ENCODE assay signal across 8 cellular contexts in the genomic region with DNA sequence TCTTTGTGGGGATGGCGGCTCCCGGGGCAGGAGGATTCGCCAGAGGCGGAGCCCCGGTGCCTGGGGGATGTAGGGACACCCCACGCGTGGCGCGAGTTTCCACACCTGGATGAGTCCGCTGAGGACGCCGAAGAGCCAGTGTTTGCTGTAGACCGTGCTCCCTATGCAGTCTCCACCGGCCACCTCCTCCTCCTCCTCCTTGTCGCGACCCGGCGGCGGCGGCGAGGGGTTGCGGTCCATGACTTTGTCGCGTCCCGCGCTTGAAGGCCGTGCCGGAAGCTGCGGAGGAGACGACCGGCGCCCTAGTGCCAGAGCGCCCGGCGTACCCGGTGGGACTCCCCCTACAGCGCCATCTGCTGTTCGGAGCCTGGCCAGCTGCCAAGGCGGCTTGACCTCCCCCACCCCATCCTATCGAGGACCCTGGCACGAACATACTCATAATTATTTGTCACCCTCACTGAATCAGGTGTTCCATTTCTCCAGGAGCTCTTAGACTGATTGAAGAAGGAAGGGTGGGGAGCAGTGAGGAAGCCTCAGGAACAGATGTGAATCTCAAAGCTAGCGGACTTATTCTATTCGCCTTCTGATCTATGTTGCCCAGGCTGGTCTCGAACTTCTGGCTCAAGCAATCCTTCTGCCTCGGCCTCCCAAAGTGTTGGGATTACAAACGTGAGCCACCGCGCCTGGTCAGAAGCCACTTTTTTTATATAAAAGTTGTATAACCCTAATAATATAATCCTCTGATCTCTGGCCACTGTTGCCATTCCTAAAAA. TPM values are rescaled to one million over a fixed set of nuclear protein-coding genes. Genes with fewer than 3 reads are reported as not detected.
A peak's percentile ranks its signal among the peaks of the same experiment; 100 is the strongest.
DNase-seq lines count a peak whose midpoint lies in the region; ATAC-seq, FAIRE-seq and TF ChIP-seq lines count a peak whose summit lies in the region.

SAAL1 (minus strand) TSS at position 281 of the 773 bp plus-strand sequence; CDS start at position 240, 41 bp downstream.

- H3K36me3 Mint-ChIP-seq in activated naive CD4-positive, alpha-beta T cell treated with anti-CD3 and anti-CD28 coated beads, Interleukin-2, amount 50 U/mL, for 24 hours = peaks cover 11% of the 10 kb centered on the region

- peak within 1 kb of the TSS; percentile 95 for H3K4me3 Mint-ChIP-seq in activated naive CD4-positive, alpha-beta T cell treated with anti-CD3 and anti-CD28 coated beads, Interleukin-2, amount 50 U/mL, for 24 hours

- peaks cover 43% of the 10 kb centered on the region for H3K4me1 Mint-ChIP-seq in activated naive CD4-positive, alpha-beta T cell treated with anti-CD3 and anti-CD28 coated beads, Interleukin-2, amount 50 U/mL, for 24 hours

- no peaks in the 10 kb centered on the region for H3K9me3 Mint-ChIP-seq in activated naive CD4-positive, alpha-beta T cell treated with anti-CD3 and anti-CD28 coated beads, Interleukin-2, amount 50 U/mL, for 24 hours

- H3K27me3 Mint-ChIP-seq in activated naive CD4-positive, alpha-beta T cell treated with anti-CD3 and anti-CD28 coated beads, Interleukin-2, amount 50 U/mL, for 24 hours = no peaks in the 10 kb centered on the region

- H3K4me3 ChIP-seq in pancreas (peak within 1 kb of the TSS; percentile 74 to 100 (median 90)), thyroid gland (replicated peaks in 1 of 3) (peak within 1 kb of the TSS; percentile 64 to 98 (median 73))

- ATAC-seq in HG02571 (IDR thresholded peaks at IDR 0.05; ENCODE audit: unreplicated experiment) = peak; percentile 94
- peak; percentile 99 for ATAC-seq in SK-N-SH treated with all-trans-retinoic acid at 6 μM for 48 hours
- peak; percentile 96 for ATAC-seq in Right ventricle myocardium inferior
- ATAC-seq in pancreas = peak; percentile 98 to 100 (median 99)

- peaks cover 0 to 10% (median 0%) of the 10 kb centered on the region in 3 donors for H3K36me3 ChIP-seq in pancreas
- peaks cover 9 to 12% of the 10 kb centered on the region in 2 donors for H3K36me3 ChIP-seq in thyroid gland

- H3K9me3 ChIP-seq in pancreas = no peaks in the 10 kb centered on the region
- no peaks in the 10 kb centered on the region for H3K9me3 ChIP-seq in thyroid gland

- peak; percentile 82 for TF ChIP-seq POLR2A in GM10847 (IDR thresholded peaks at IDR 0.05; ENCODE audit: extremely low read depth, insufficient read length)
- TF ChIP-seq POLR2A in thyroid gland (IDR thresholded peaks at IDR 0.05) = peak in 1 of 2 donors; percentile 52

- FAIRE-seq in pancreas (lab: Jason Lieb, UNC) = no peak

- H3K27ac ChIP-seq in pancreas (no peak within 1 kb of the TSS), thyroid gland (peak within 1 kb of the TSS in 1 of 3 donors; percentile 60)

- peak within 1 kb of the TSS; percentile 93 for H3K27ac Mint-ChIP-seq in activated naive CD4-positive, alpha-beta T cell treated with anti-CD3 and anti-CD28 coated beads, Interleukin-2, amount 50 U/mL, for 24 hours

- DNase-seq in NAMALWA (ENCODE audit: low spot score) = peak; percentile 91
- peak; percentile 93 for DNase-seq in Right ventricle myocardium inferior (ENCODE audit: missing footprints)
- DNase-seq in pancreas = peak; percentile 77 to 96 (median 86)
- peak; percentile 84 to 87 for DNase-seq in thyroid gland

- no peaks in the 10 kb centered on the region for H3K27me3 ChIP-seq in pancreas
- no peaks in the 10 kb centered on the region for H3K27me3 ChIP-seq in thyroid gland

- 4 to 7% methylated on average over 34 to 48 of the region's 48 CpGs for WGBS in pancreas, 2 donors
- WGBS in thyroid gland, 2 donors = 18 to 20% methylated on average over 15 of the region's 48 CpGs

- peaks cover 0 to 7% (median 0%) of the 10 kb centered on the region in 3 donors for H3K4me1 ChIP-seq in pancreas
- H3K4me1 ChIP-seq in thyroid gland = peaks cover 0 to 10% of the 10 kb centered on the region in 2 donors

- intact Hi-C loops in Right ventricle myocardium inferior (cut with DNase I) (loop anchor here (5.0 kb wide), 1 partner anchor 114 kb away; no protein-coding TSS in a partner anchor), pancreas (cut with DNase I) (loop anchor here in 1 of 3 donors (10.0 kb wide), 1 partner anchor 111 kb away; no protein-coding TSS in a partner anchor), thyroid gland (cut with DNase I) (loop anchor here (10.0 kb wide), 1 partner anchor 91 kb away; the partner anchor contains the start of gene SERGEF)

- TF ChIP-seq CTCF in pancreas (IDR thresholded peaks at IDR 0.05) = peak in 3 of 4 donors; percentile 14 to 52 (median 50)
- TF ChIP-seq CTCF in thyroid gland (IDR thresholded peaks at IDR 0.05) = peak in 5 of 6 experiments; percentile 39 to 74 (median 48)

TF ChIP-seq in SK-N-SH treated with all-trans-retinoic acid at 6 μM for 48 hours, 23 proteins besides CTCF, POLR2A, EP300 and RAD21 (continues in another document):
- TF ChIP-seq ISL1 (CRISPR knock-in tag; IDR thresholded peaks at IDR 0.05) (no peak), CSDC2 (CRISPR knock-in tag; IDR thresholded peaks at IDR 0.05) (no peak), ZNF565 (CRISPR knock-in tag; conservative IDR thresholded peaks at IDR 0.05; ENCODE audit: low read depth) (no peak), TOX (CRISPR knock-in tag; IDR thresholded peaks at IDR 0.05; ENCODE audit: borderline replicate concordance) (no peak), BACH2 (CRISPR knock-in tag; IDR thresholded peaks at IDR 0.05; ENCODE audit: borderline replicate concordance) (no peak), ZNF8 (CRISPR knock-in tag; IDR thresholded peaks at IDR 0.05) (0 out of 2 replicates have a peak, but pooled peaks have one; percentile 5), OSR1 (CRISPR knock-in tag; IDR thresholded peaks at IDR 0.05) (no peak), SNAI2 (CRISPR knock-in tag; IDR thresholded peaks at IDR 0.05) (no peak), CSRNP3 (CRISPR knock-in tag; IDR thresholded peaks at IDR 0.05) (no peak), PPARA (CRISPR knock-in tag; IDR thresholded peaks at IDR 0.05; ENCODE audit: borderline replicate concordance) (no peak), RARB (CRISPR knock-in tag; IDR thresholded peaks at IDR 0.05) (no peak), ZNF70 (CRISPR knock-in tag; IDR thresholded peaks at IDR 0.05) (no peak), GLIS3 (CRISPR knock-in tag; IDR thresholded peaks at IDR 0.05) (no peak), TSHZ2 (CRISPR knock-in tag; IDR thresholded peaks at IDR 0.05) (0 out of 2 replicates have a peak, but pooled peaks have one; percentile 22), ESRRG (CRISPR knock-in tag; IDR thresholded peaks at IDR 0.05) (no peak), CREB5 (CRISPR knock-in tag; IDR thresholded peaks at IDR 0.05; ENCODE audit: low read depth) (no peak)

RNA-seq across cellular contexts. Expression of gene SAAL1, which starts in this region (rescaled TPM):
- total RNA-seq in Right ventricle myocardium inferior = 7.9 TPM
- total RNA-seq in pancreas = 1 to 10 TPM; 4.6 to 7.4 (median 5.5) TPM
- 1 to 10 TPM; 7.0 to 8.8 TPM for polyA plus RNA-seq in pancreas
- total RNA-seq in thyroid gland = 10 to 100 TPM in 3 of 4 donors, 1 to 10 TPM in 1; 8.1 to 14.3 (median 12.4) TPM
